Comparison of ENCODE assay signal across 9 cellular contexts in the genomic region with DNA sequence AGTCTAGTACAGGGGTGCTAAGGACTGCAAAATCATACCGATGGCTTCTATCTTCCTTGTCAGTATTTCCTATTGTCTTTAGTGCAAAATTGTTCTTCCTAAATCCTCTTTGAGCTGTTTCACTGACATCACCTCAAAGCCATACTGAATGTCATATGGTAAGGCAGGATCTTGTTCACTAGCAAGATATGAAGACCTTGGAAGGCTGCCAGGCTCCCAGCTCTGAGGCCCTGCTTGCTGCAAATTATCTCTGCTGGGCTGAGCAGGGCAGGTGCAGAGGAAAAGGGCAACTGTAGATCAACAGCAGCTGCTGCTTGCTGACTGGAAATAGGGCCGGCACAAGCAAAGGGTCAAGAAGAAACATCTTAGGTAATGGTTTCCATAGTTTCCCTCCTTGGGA. TPM values are rescaled to one million over a fixed set of nuclear protein-coding genes. Genes with fewer than 3 reads are reported as not detected.
DNase-seq lines count a peak whose midpoint lies in the region; ATAC-seq and TF ChIP-seq lines count a peak whose summit lies in the region.
"Had no signal": no experiment of that assay in that cellular context is flagged by ENCODE, and none has a peak within 500 bp of the region (broad histone marks: within the 10 kb centered on the region; RNA-seq: fewer than 3 reads in every experiment).

No MANE protein-coding gene starts in this region.

- H3K27ac ChIP-seq in Peyer's patch = no peak overlapping the region
- peak overlapping the region; percentile 58 for H3K27ac ChIP-seq in cardiac muscle cell
- H3K27ac ChIP-seq in smooth muscle cell (ENCODE audit: low read depth) = no peak overlapping the region

- TF ChIP-seq CTCF in LNCaP clone FGC (IDR thresholded peaks at IDR 0.05; ENCODE audit: control insufficient read depth, extremely low read depth, insufficient read depth) (no peak), Peyer's patch (IDR thresholded peaks at IDR 0.05) (no peak), cardiac muscle cell (IDR thresholded peaks at IDR 0.05; ENCODE audit: low read depth, low read length) (no peak), smooth muscle cell (IDR thresholded peaks at IDR 0.05; ENCODE audit: borderline replicate concordance, insufficient read depth, poor library complexity, severe bottlenecking) (no peak)

- H3K4me1 ChIP-seq in Peyer's patch (no peaks in the 10 kb centered on the region), cardiac muscle cell (ENCODE audit: low read depth) (peaks cover 12% of the 10 kb centered on the region), smooth muscle cell (ENCODE audit: low read depth) (no peaks in the 10 kb centered on the region)

- no peaks in the 10 kb centered on the region for H3K9me3 Mint-ChIP-seq in immature natural killer cell

- H3K4me1 Mint-ChIP-seq in immature natural killer cell = no peaks in the 10 kb centered on the region

- H3K4me2 ChIP-seq in smooth muscle cell = no peak overlapping the region

- no peak overlapping the region for H2AFZ ChIP-seq in smooth muscle cell (ENCODE audit: low read depth)

- no peaks in the 10 kb centered on the region for H4K20me1 ChIP-seq in smooth muscle cell (ENCODE audit: low read depth)

- DNase-seq in ACHN (peak; percentile 49), LNCaP clone FGC (ENCODE audit: low read depth) (peak; percentile 50), Peyer's patch (peak; percentile 61 to 81 (median 61)), cardiac muscle cell (ENCODE audit: low read depth in 1 of 2, low spot score in 1 of 2) (peak; percentile 48 to 96), T-helper 1 cell (no peak), smooth muscle cell (lab: John Stamatoyannopoulos, UW; ENCODE audit: unreplicated experiment) (no peak), immature natural killer cell (no peak)

- no peaks in the 10 kb centered on the region for H3K27me3 ChIP-seq in Peyer's patch
- no peaks in the 10 kb centered on the region for H3K27me3 ChIP-seq in cardiac muscle cell
- no peaks in the 10 kb centered on the region for H3K27me3 ChIP-seq in smooth muscle cell (ENCODE audit: low read depth)

- H3F3A ChIP-seq in smooth muscle cell (ENCODE audit: low read depth) = no peaks in the 10 kb centered on the region

- H3K9ac ChIP-seq in smooth muscle cell (ENCODE audit: low read depth) = no peak overlapping the region

- no peak overlapping the region for H3K4me3 Mint-ChIP-seq in immature natural killer cell
- H3K4me3 Mint-ChIP-seq: activated naive CD8-positive, alpha-beta T cell had no signal

- H3K4me3 ChIP-seq in LNCaP clone FGC (ENCODE audit: low read depth, low read length) (no peak overlapping the region), Peyer's patch (no peak overlapping the region), cardiac muscle cell (no peak overlapping the region), smooth muscle cell (no peak overlapping the region)

- peak; percentile 30 for ATAC-seq in GM19351 (IDR thresholded peaks at IDR 0.05; ENCODE audit: unreplicated experiment)

- H3K27me3 Mint-ChIP-seq in immature natural killer cell (ENCODE audit: low read depth in 3 of 3) = no peaks in the 10 kb centered on the region

- WGBS in smooth muscle cell (ENCODE audit: low lambda C conversion rate) = 81% methylated on average over 2 of the region's 2 CpGs

- H3K9me3 ChIP-seq in Peyer's patch = no peaks in the 10 kb centered on the region
- no peaks in the 10 kb centered on the region for H3K9me3 ChIP-seq in cardiac muscle cell (ENCODE audit: low read depth)
- H3K9me3 ChIP-seq in smooth muscle cell (replicated peaks; ENCODE audit: low read depth) = no peaks in the 10 kb centered on the region

- H3K36me3 ChIP-seq in Peyer's patch = no peaks in the 10 kb centered on the region
- no peaks in the 10 kb centered on the region for H3K36me3 ChIP-seq in cardiac muscle cell
- H3K36me3 ChIP-seq in smooth muscle cell (ENCODE audit: low read depth) = no peaks in the 10 kb centered on the region

- no peak for TF ChIP-seq POLR2A in Peyer's patch (IDR thresholded peaks at IDR 0.05)

- in situ Hi-C loops in ACHN (cut with HindIII; ENCODE audit: low pct_ligation_motif_present, low pct_unique_long_range_greater_than_20kb, low sequenced_read_pairs) = no loop called here

- no peaks in the 10 kb centered on the region for H3K36me3 Mint-ChIP-seq in immature natural killer cell
- H3K36me3 Mint-ChIP-seq: activated naive CD8-positive, alpha-beta T cell had no signal

- no peak overlapping the region for H3K27ac Mint-ChIP-seq in immature natural killer cell
- H3K27ac Mint-ChIP-seq: activated naive CD8-positive, alpha-beta T cell had no signal

- H3K79me2 ChIP-seq in smooth muscle cell (ENCODE audit: low read depth) = no peaks in the 10 kb centered on the region

RNA-seq across cellular contexts. Expression of a gene that starts 58.2 kb away (rescaled TPM):
- total RNA-seq in Peyer's patch (1 to 10 TPM in 2 of 4 donors, under 1 TPM in 1, not detected in 1; 0.94 to 2.5 (median 1.4) TPM), cardiac muscle cell (0.81 and 1.1 TPM in 2 replicates), smooth muscle cell (35.9 and 37.5 TPM in 2 replicates)
- polyA plus RNA-seq in cardiac muscle cell (1.6 and 3.9 TPM in 2 replicates), smooth muscle cell (18.0 and 36.7 TPM in 2 replicates), immature natural killer cell (10 to 100 TPM; 34.6 to 77.8 (median 58.9) TPM)

Comparison
In these comparisons a context has a peak if more than half of its experiments do, and no peak if none do; other contexts are left out.
1. DNase-seq: peak in ACHN (single experiment), LNCaP clone FGC (single experiment), Peyer's patch (3 of 3) and cardiac muscle cell (2 of 2); none in T-helper 1 cell (0 of 5), smooth muscle cell (single experiment) and immature natural killer cell (0 of 3).
2. RNA of a gene that starts 58.2 kb away (total RNA-seq): 35.9 to 37.5 TPM in smooth muscle cell; 0.94 to 2.5 TPM in Peyer's patch and 0.81 to 1.1 TPM in cardiac muscle cell; every median in the first group is over 10 times any median in the second.